ENCODE assay signal across 14 cellular contexts in genomic region chr4:40317921-40318658, GRCh38. TPM values are rescaled to one million over a fixed set of nuclear protein-coding genes. Genes with fewer than 3 reads are reported as not detected.
A peak's percentile ranks its signal among the peaks of the same experiment; 100 is the strongest.
DNase-seq lines count a peak whose midpoint lies in the region; ATAC-seq, FAIRE-seq and TF ChIP-seq lines count a peak whose summit lies in the region.
"Had no signal": no experiment of that assay in that cellular context is flagged by ENCODE, and none has a peak within 500 bp of the region (broad histone marks: within the 10 kb centered on the region; RNA-seq: fewer than 3 reads in every experiment).

No MANE protein-coding gene starts in this region.

- H3K4me1 Mint-ChIP-seq in activated naive CD4-positive, alpha-beta T cell treated with anti-CD3 and anti-CD28 coated beads, Interleukin-2, amount 50 U/mL, for 24 hours = peaks cover 59% of the 10 kb centered on the region
- H3K4me1 Mint-ChIP-seq in type B pancreatic cell (ENCODE audit: unreplicated experiment) = peaks cover 50% of the 10 kb centered on the region

- POLR2A ChIA-PET in PC-3 (lab: Charles Lee; ENCODE audit: unreplicated experiment) = interaction anchor here (0.7 kb wide), 1 partner anchor 148 kb away, joined by 3 read pairs; no protein-coding TSS in a partner anchor

- H3K27ac Mint-ChIP-seq in activated naive CD4-positive, alpha-beta T cell treated with anti-CD3 and anti-CD28 coated beads, Interleukin-2, amount 50 U/mL, for 24 hours = peak overlapping the region; percentile 68
- peak overlapping the region; percentile 74 for H3K27ac Mint-ChIP-seq in type B pancreatic cell

- DNase-seq in activated naive CD4-positive, alpha-beta T cell (lab: John Stamatoyannopoulos, UW) = no peak
- DNase-seq in PC-3 (peak; percentile 14), bronchial epithelial cell (ENCODE audit: low read depth) (peak; percentile 51), type B pancreatic cell (ENCODE audit: extremely low spot score, unreplicated experiment) (no peak), AML-193 (lab: John Stamatoyannopoulos, UW) (no peak), NCI-H2081 (lab: John Stamatoyannopoulos, UW) (no peak)
- DNase-seq: body of pancreas, C1 segment of cervical spinal cord, NCI-H524 had no signal

- intact Hi-C loops in PC-3 (cut with micrococcal nuclease) = loop anchor here (2.0 to 10.0 kb wide), 3 partner anchors 127 to 261 kb away; partner anchors contain the start of gene N4BP2

- H3K9me3 Mint-ChIP-seq in activated naive CD4-positive, alpha-beta T cell treated with anti-CD3 and anti-CD28 coated beads, Interleukin-2, amount 50 U/mL, for 24 hours = no peaks in the 10 kb centered on the region
- H3K9me3 Mint-ChIP-seq in type B pancreatic cell = no peaks in the 10 kb centered on the region

- H3K36me3 Mint-ChIP-seq in activated naive CD4-positive, alpha-beta T cell treated with anti-CD3 and anti-CD28 coated beads, Interleukin-2, amount 50 U/mL, for 24 hours = no peaks in the 10 kb centered on the region
- no peaks in the 10 kb centered on the region for H3K36me3 Mint-ChIP-seq in type B pancreatic cell

- peak overlapping the region; percentile 50 for H3K4me3 Mint-ChIP-seq in activated naive CD4-positive, alpha-beta T cell treated with anti-CD3 and anti-CD28 coated beads, Interleukin-2, amount 50 U/mL, for 24 hours
- peak overlapping the region; percentile 42 for H3K4me3 Mint-ChIP-seq in type B pancreatic cell

- H3K36me3 ChIP-seq in PC-3 (ENCODE audit: low read depth, low read length) (no peaks in the 10 kb centered on the region), bronchial epithelial cell (ENCODE audit: control insufficient read depth, insufficient read depth, low read length) (no peaks in the 10 kb centered on the region)

- FAIRE-seq in bronchial epithelial cell (lab: Jason Lieb, UNC) = no peak

- no peak overlapping the region for H2AFZ ChIP-seq in PC-3 (ENCODE audit: low read length)

- H3K4me3 ChIP-seq in PC-3 (ENCODE audit: low read length) (no peak overlapping the region), bronchial epithelial cell (ENCODE audit: low read depth, low read length) (no peak overlapping the region)
- H3K4me3 ChIP-seq: body of pancreas, K562 had no signal

- no peaks in the 10 kb centered on the region for H3K27me3 Mint-ChIP-seq in activated naive CD4-positive, alpha-beta T cell treated with anti-CD3 and anti-CD28 coated beads, Interleukin-2, amount 50 U/mL, for 24 hours
- no peaks in the 10 kb centered on the region for H3K27me3 Mint-ChIP-seq in type B pancreatic cell

- TF ChIP-seq CTCF in PC-3 (conservative IDR thresholded peaks at IDR 0.05; ENCODE audit: low read depth, low read length) (no peak), bronchial epithelial cell (IDR thresholded peaks at IDR 0.05; ENCODE audit: insufficient read depth, low read length, severe bottlenecking) (no peak), type B pancreatic cell (conservative IDR thresholded peaks at IDR 0.05) (no peak)

- no peaks in the 10 kb centered on the region for H3K79me2 ChIP-seq in PC-3 (ENCODE audit: low read length)

- ATAC-seq in PC-3 = no peak
- no peak for ATAC-seq in GM18868 (IDR thresholded peaks at IDR 0.05; ENCODE audit: unreplicated experiment)

- no peaks in the 10 kb centered on the region for H3K9me3 ChIP-seq in PC-3 (ENCODE audit: low read length)
- H3K9me3 ChIP-seq: body of pancreas had no signal

- no TSS peak for BruUV-seq in PC-3 (replicated peaks; lab: Mats Ljungman, UMichigan)

- H4K20me1 ChIP-seq in PC-3 (ENCODE audit: low read length) = no peaks in the 10 kb centered on the region

- no peak overlapping the region for H3K4me2 ChIP-seq in PC-3 (ENCODE audit: low read length)

- no peaks in the 10 kb centered on the region for H3K9me2 ChIP-seq in PC-3 (replicated peaks; ENCODE audit: low read length)

- H3K9ac ChIP-seq in PC-3 (ENCODE audit: low read length) = no peak overlapping the region; the same call in 1 of the 2 replicates

- H3K27me3 ChIP-seq in PC-3 (ENCODE audit: low read length) (no peaks in the 10 kb centered on the region), bronchial epithelial cell (ENCODE audit: control insufficient read depth, insufficient read depth, low read length) (no peaks in the 10 kb centered on the region)
- H3K27me3 ChIP-seq: body of pancreas had no signal

- CTCF ChIA-PET in PC-3 (lab: Charles Lee) = no interaction called here

- peaks cover 46% of the 10 kb centered on the region for H3K4me1 ChIP-seq in PC-3 (ENCODE audit: insufficient read depth, low read length)

- H3K27ac ChIP-seq in PC-3 (ENCODE audit: low read length) = peak overlapping the region; percentile 100

- H3F3A ChIP-seq in PC-3 (ENCODE audit: low read length, unreplicated experiment) = no peaks in the 10 kb centered on the region

RNA-seq across cellular contexts. Expression of gene CHRNA9, which starts 17.0 kb away (rescaled TPM):
- not detected in 2 replicates for total RNA-seq in PC-3 (2014; rRNA removed)
- 0.13 and 0.26 TPM in 2 replicates for total RNA-seq in bronchial epithelial cell
- 0.58 TPM in 1 of 2 replicates, not detected in the other for total RNA-seq in type B pancreatic cell (ENCODE audit: low replicate concordance)
- total RNA-seq: body of pancreas, K562, kidney epithelial cell, ureter had no signal

Comparison
In these comparisons a context has a peak if more than half of its experiments do, and no peak if none do; other contexts are left out.
1. DNase-seq: peak in PC-3 (single experiment) and bronchial epithelial cell (single experiment); none in activated naive CD4-positive, alpha-beta T cell (0 of 4), type B pancreatic cell (single experiment), AML-193 (0 of 2) and NCI-H2081 (0 of 2).